ENCODE assay signal across 8 cellular contexts in the genomic region with DNA sequence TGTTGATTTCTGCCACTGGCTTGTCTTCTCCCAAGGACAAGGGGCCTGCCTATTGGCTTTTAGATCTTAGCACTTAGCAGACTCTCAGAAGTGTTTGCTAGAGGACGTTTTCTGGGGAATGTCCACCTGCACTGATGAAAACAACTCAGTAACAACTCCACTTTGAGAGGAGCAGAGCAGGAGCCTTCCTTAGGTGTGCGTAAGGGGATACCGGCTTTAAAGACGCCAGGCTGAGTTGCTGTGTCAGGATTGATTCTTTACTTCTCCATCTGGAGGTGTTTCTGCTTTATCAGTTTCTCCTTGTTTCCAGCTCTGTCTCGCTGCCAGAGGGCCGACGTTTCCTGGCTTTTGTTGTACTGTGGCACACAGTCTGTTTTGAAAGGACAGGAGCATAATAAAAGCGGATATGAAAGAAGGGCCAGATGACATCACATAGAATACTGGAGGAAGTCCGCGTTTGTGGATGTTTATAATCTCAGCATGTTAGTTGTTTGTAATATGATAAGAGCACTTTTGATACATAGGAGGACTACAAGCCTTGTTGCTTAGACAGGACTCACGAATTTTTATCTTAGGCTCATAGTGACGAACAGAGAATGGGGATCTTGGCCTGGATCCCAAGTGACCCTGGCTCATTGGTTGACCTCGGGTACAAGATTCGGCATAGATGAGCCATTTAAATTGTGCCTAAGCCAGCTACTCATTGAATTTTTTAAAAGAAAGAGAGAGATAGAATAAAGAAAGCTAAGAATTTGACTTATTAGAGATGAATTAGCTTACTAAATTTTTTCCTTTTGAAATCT. TPM values are rescaled to one million over a fixed set of nuclear protein-coding genes. Genes with fewer than 3 reads are reported as not detected.
A peak's percentile ranks its signal among the peaks of the same experiment; 100 is the strongest.
DNase-seq lines count a peak whose midpoint lies in the region; ATAC-seq lines count a peak whose summit lies in the region.

No MANE protein-coding gene starts in this region.

- H3K36me3 ChIP-seq in CD8-positive, alpha-beta memory T cell (ENCODE audit: insufficient read depth, low read length), result no peaks in the 10 kb centered on the region
- peaks cover 36% of the 10 kb centered on the region for H3K36me3 ChIP-seq in adipocyte (ENCODE audit: control insufficient read depth, insufficient read depth, low read length, severe bottlenecking)

- peaks cover 17 to 18% (median 18%) of the 10 kb centered on the region in 3 donors for H3K4me1 Mint-ChIP-seq in CD8-positive, alpha-beta memory T cell
- peaks cover 8% of the 10 kb centered on the region for H3K4me1 Mint-ChIP-seq in memory B cell

- DNase-seq in CD8-positive, alpha-beta memory T cell, result no peak
- DNase-seq in adipocyte (ENCODE audit: low read depth), result no peak
- peak in 1 of 2 donors; percentile 10 for DNase-seq in memory B cell (ENCODE audit: low spot score in 2 of 2)
- no peak for DNase-seq in NCI-H2227 (lab: John Stamatoyannopoulos, UW; ENCODE audit: unreplicated experiment)
- DNase-seq in OCI-M1 (lab: John Stamatoyannopoulos, UW), result no peak
- DNase-seq in activated CD4-positive, alpha-beta T cell treated with anti-CD3 and anti-CD28 coated beads for 1 hour, result no peak
- no peak for DNase-seq in effector CD4-positive, alpha-beta T cell

- H3K4me1 ChIP-seq in CD8-positive, alpha-beta memory T cell (ENCODE audit: insufficient read depth, low read length), result peaks cover 21% of the 10 kb centered on the region
- H3K4me1 ChIP-seq in adipocyte (ENCODE audit: control insufficient read depth, insufficient read depth, low read length), result peaks cover 37% of the 10 kb centered on the region

- peak overlapping the region in 5 of 7 donors; percentile 13 to 57 (median 33) for H3K4me3 Mint-ChIP-seq in CD8-positive, alpha-beta memory T cell
- peak overlapping the region; percentile 65 for H3K4me3 Mint-ChIP-seq in memory B cell

- ATAC-seq in HG02678 (IDR thresholded peaks at IDR 0.05; ENCODE audit: unreplicated experiment) (peak; percentile 77), memory B cell (ENCODE audit: low read depth) (peak; percentile 68)

- no peak overlapping the region for H3K4me3 ChIP-seq in CD8-positive, alpha-beta memory T cell (ENCODE audit: low read length)
- H3K4me3 ChIP-seq in adipocyte (ENCODE audit: low read length), result no peak overlapping the region

- CTCF ChIA-PET in CD8-positive, alpha-beta memory T cell (lab: Charles Lee), result no interaction called here

- no peaks in the 10 kb centered on the region for H3K36me3 Mint-ChIP-seq in CD8-positive, alpha-beta memory T cell
- no peaks in the 10 kb centered on the region for H3K36me3 Mint-ChIP-seq in memory B cell

- no peak overlapping the region for H3K27ac ChIP-seq in CD8-positive, alpha-beta memory T cell (ENCODE audit: low read depth, low read length)

- H3K9me3 ChIP-seq in CD8-positive, alpha-beta memory T cell (ENCODE audit: low read length), result no peaks in the 10 kb centered on the region
- no peaks in the 10 kb centered on the region for H3K9me3 ChIP-seq in adipocyte (ENCODE audit: control insufficient read depth, low read length)

- H3K9ac ChIP-seq in adipocyte (ENCODE audit: low read length), result peak overlapping the region; percentile 44

- H3K27ac Mint-ChIP-seq in CD8-positive, alpha-beta memory T cell, result peak overlapping the region in 3 of 8 donors; percentile 0 to 79 (median 57)
- peak overlapping the region; percentile 5 for H3K27ac Mint-ChIP-seq in memory B cell

- POLR2A ChIA-PET in CD8-positive, alpha-beta memory T cell (lab: Charles Lee), result interaction anchor here (1.2 kb wide), 1 partner anchor 371 kb away, joined by 3 read pairs; no protein-coding TSS in a partner anchor

- H3K9me3 Mint-ChIP-seq in CD8-positive, alpha-beta memory T cell, result peaks cover 0 to 5% (median 0%) of the 10 kb centered on the region in 5 donors
- H3K9me3 Mint-ChIP-seq in memory B cell, result peaks cover 3% of the 10 kb centered on the region

- H3K27me3 ChIP-seq in CD8-positive, alpha-beta memory T cell (ENCODE audit: insufficient read depth, low read length, poor library complexity, severe bottlenecking), result no peaks in the 10 kb centered on the region
- H3K27me3 ChIP-seq in adipocyte (replicated peaks; ENCODE audit: control insufficient read depth, insufficient read depth, low read length), result no peaks in the 10 kb centered on the region

- H3K27me3 Mint-ChIP-seq in CD8-positive, alpha-beta memory T cell, result peaks cover 15 to 38% of the 10 kb centered on the region in 2 donors
- peaks cover 4% of the 10 kb centered on the region for H3K27me3 Mint-ChIP-seq in memory B cell

RNA-seq across cellular contexts. Expression of a gene that starts 34.6 kb away (rescaled TPM):
- not detected for total RNA-seq in CD8-positive, alpha-beta memory T cell
- polyA plus RNA-seq in CD8-positive, alpha-beta memory T cell, result not detected

RNA-seq across cellular contexts. Expression of a gene that starts 34.7 kb away (rescaled TPM):
- not detected for total RNA-seq in CD8-positive, alpha-beta memory T cell
- polyA plus RNA-seq in CD8-positive, alpha-beta memory T cell, result not detected
